1 cellular context compared by ENCODE assay signal in genomic region chr9:132354645-132355355, GRCh38.
A peak's percentile ranks its signal among the peaks of the same experiment; 100 is the strongest.
TF ChIP-seq lines count a peak whose summit lies in the region.

Gene SETX (minus strand): TSS chr9:132354986. CDS start chr9:132349428, 5,558 bp downstream.

TF ChIP-seq in HepG2, 621 proteins besides CTCF, POLR2A, EP300 and RAD21 (continued from another document and continues in another):
- TF ChIP-seq SRY (CRISPR knock-in tag; IDR thresholded peaks at IDR 0.05) (peak; percentile 41), PITX1 (CRISPR knock-in tag; IDR thresholded peaks at IDR 0.05) (no peak), DRAP1 (CRISPR knock-in tag; IDR thresholded peaks at IDR 0.05) (peak; percentile 90; the same call in 1 of the 2 replicates), BATF2 (CRISPR knock-in tag; IDR thresholded peaks at IDR 0.05) (peak; percentile 44; the same call in 1 of the 2 replicates), EEA1 (CRISPR knock-in tag; IDR thresholded peaks at IDR 0.05; ENCODE audit: borderline replicate concordance) (peak; percentile 82; the same call in 1 of the 2 replicates), ZNF225 (CRISPR knock-in tag; IDR thresholded peaks at IDR 0.05) (no peak; the same call in 1 of the 2 replicates), ZNF296 (CRISPR knock-in tag; conservative IDR thresholded peaks at IDR 0.05) (no peak), HOXA7 (CRISPR knock-in tag; IDR thresholded peaks at IDR 0.05) (no peak), GMEB1 (CRISPR knock-in tag; IDR thresholded peaks at IDR 0.05; ENCODE audit: borderline replicate concordance) (peak; percentile 64; the same call in 1 of the 2 replicates), EED (CRISPR knock-in tag; IDR thresholded peaks at IDR 0.05) (0 out of 2 replicates have a peak, but pooled peaks have one; percentile 20), SP1 (IDR thresholded peaks at IDR 0.05) (no peak), SP1 (CRISPR knock-in tag; IDR thresholded peaks at IDR 0.05) (peak; percentile 83), NR2F6 (IDR thresholded peaks at IDR 0.05) (peak; percentile 75), NR2F6 (CRISPR knock-in tag; IDR thresholded peaks at IDR 0.05) (peak; percentile 83), TERF1 (CRISPR knock-in tag; IDR thresholded peaks at IDR 0.05) (no peak), ZNF512 (CRISPR knock-in tag; IDR thresholded peaks at IDR 0.05) (no peak), SSRP1 (CRISPR knock-in tag; IDR thresholded peaks at IDR 0.05) (no peak), MAFK (conservative IDR thresholded peaks at IDR 0.05 in 1 of 2, IDR thresholded peaks at IDR 0.05 in 1 of 2; ENCODE audit: low read length in 2 of 2) (no peak), MIXL1 (CRISPR knock-in tag; IDR thresholded peaks at IDR 0.05) (no peak), PREB (CRISPR knock-in tag; IDR thresholded peaks at IDR 0.05) (no peak), HOXA3 (CRISPR knock-in tag; IDR thresholded peaks at IDR 0.05) (peak; percentile 87; the same call in 1 of the 2 replicates), KDM2A (CRISPR knock-in tag; IDR thresholded peaks at IDR 0.05; ENCODE audit: borderline replicate concordance, low read depth) (peak; percentile 71), CBX1 (IDR thresholded peaks at IDR 0.05; ENCODE audit: low read depth) (peak; percentile 41), MED8 (CRISPR knock-in tag; IDR thresholded peaks at IDR 0.05; ENCODE audit: insufficient replicate concordance) (peak; percentile 56), ZBTB37 (CRISPR knock-in tag; IDR thresholded peaks at IDR 0.05) (no peak), GATAD1 (CRISPR knock-in tag; IDR thresholded peaks at IDR 0.05) (peak; percentile 79), THRA (CRISPR knock-in tag; IDR thresholded peaks at IDR 0.05; ENCODE audit: borderline replicate concordance) (peak; percentile 8; the same call in 1 of the 2 replicates), GLI4 (CRISPR knock-in tag; IDR thresholded peaks at IDR 0.05; ENCODE audit: borderline replicate concordance) (no peak), MEF2D (CRISPR knock-in tag; IDR thresholded peaks at IDR 0.05) (no peak; the same call in 1 of the 2 replicates), ZNF33B (CRISPR knock-in tag; IDR thresholded peaks at IDR 0.05) (no peak), SP4 (CRISPR knock-in tag; IDR thresholded peaks at IDR 0.05) (peak; percentile 82; the same call in 1 of the 2 replicates), ZFP91 (CRISPR knock-in tag; IDR thresholded peaks at IDR 0.05; ENCODE audit: borderline replicate concordance) (peak; percentile 49; the same call in 1 of the 2 replicates), ZNF761 (CRISPR knock-in tag; conservative IDR thresholded peaks at IDR 0.05) (no peak), ZNF574 (CRISPR knock-in tag; IDR thresholded peaks at IDR 0.05) (peak; percentile 93), ZNF652 (CRISPR knock-in tag; IDR thresholded peaks at IDR 0.05; ENCODE audit: borderline replicate concordance, low read depth) (no peak), SRSF1 (optimal IDR thresholded peaks at IDR 0.05; ENCODE audit: low read depth, low read length) (peak; percentile 71), MXD1 (CRISPR knock-in tag; IDR thresholded peaks at IDR 0.05) (peak; percentile 77), ZIK1 (CRISPR knock-in tag; IDR thresholded peaks at IDR 0.05; ENCODE audit: borderline replicate concordance, low read depth) (peak; percentile 61; the same call in 1 of the 2 replicates), HNRNPLL (IDR thresholded peaks at IDR 0.05; ENCODE audit: low read depth, low read length, poor library complexity, severe bottlenecking) (no peak), LCORL (IDR thresholded peaks at IDR 0.05) (no peak), LCORL (CRISPR knock-in tag; IDR thresholded peaks at IDR 0.05) (0 out of 2 replicates have a peak, but pooled peaks have one; percentile 24), GABPB1 (CRISPR knock-in tag; IDR thresholded peaks at IDR 0.05) (peak; percentile 96), KLF15 (CRISPR knock-in tag; IDR thresholded peaks at IDR 0.05; ENCODE audit: borderline replicate concordance) (0 out of 2 replicates have a peak, but pooled peaks have one; percentile 74), ZMAT5 (CRISPR knock-in tag; IDR thresholded peaks at IDR 0.05; ENCODE audit: borderline replicate concordance, low read depth) (no peak)
